8 cellular contexts compared by ENCODE assay signal in genomic region chr10:91923371-91924211, GRCh38. TPM values are rescaled to one million over a fixed set of nuclear protein-coding genes. Genes with fewer than 3 reads are reported as not detected.
DNase-seq lines count a peak whose midpoint lies in the region; ATAC-seq, FAIRE-seq and TF ChIP-seq lines count a peak whose summit lies in the region.

Gene BTAF1 (plus strand): TSS chr10:91923770. CDS start chr10:91924077, 307 bp downstream.

- TF ChIP-seq CTCF in A549 (IDR thresholded peaks at IDR 0.05) (no peak), WERI-Rb-1 (IDR thresholded peaks at IDR 0.05; ENCODE audit: low read depth, low read length) (no peak), mammary epithelial cell (conservative IDR thresholded peaks at IDR 0.05 in 1 of 2, IDR thresholded peaks at IDR 0.05 in 1 of 2; ENCODE audit: extremely low read depth in 1 of 2, insufficient read depth in 1 of 2, low read depth in 1 of 2, low read length in 2 of 2) (no peak), smooth muscle cell (IDR thresholded peaks at IDR 0.05; ENCODE audit: borderline replicate concordance, insufficient read depth, poor library complexity, severe bottlenecking) (no peak)

- no peaks in the 10 kb centered on the region for H4K20me1 ChIP-seq in mammary epithelial cell (ENCODE audit: insufficient read depth, low read length)
- H4K20me1 ChIP-seq in smooth muscle cell (ENCODE audit: low read depth): peaks cover 41% of the 10 kb centered on the region

- TF ChIP-seq RAD21 in A549 (conservative IDR thresholded peaks at IDR 0.05 in 1 of 2, IDR thresholded peaks at IDR 0.05 in 1 of 2): no peak

- peak; percentile 94 for TF ChIP-seq POLR2A in A549 (IDR thresholded peaks at IDR 0.05; ENCODE audit: low read length)
- TF ChIP-seq POLR2A in GM18526 (IDR thresholded peaks at IDR 0.05; ENCODE audit: extremely low read depth, insufficient read length): peak; percentile 95

- dilution Hi-C loops in mammary epithelial cell (cut with HindIII; ENCODE audit: low sequenced_read_pairs): no loop called here

- peak within 1 kb of the TSS; percentile 83 to 94 for H3K27ac ChIP-seq in A549
- peak within 1 kb of the TSS; percentile 90 for H3K27ac ChIP-seq in WERI-Rb-1
- peak within 1 kb of the TSS; percentile 97 for H3K27ac ChIP-seq in mammary epithelial cell (ENCODE audit: insufficient read depth, low read depth, low read length)
- peak within 1 kb of the TSS; percentile 95 for H3K27ac ChIP-seq in smooth muscle cell (ENCODE audit: low read depth)

- no peaks in the 10 kb centered on the region for H3K27me3 ChIP-seq in WERI-Rb-1 (ENCODE audit: insufficient read depth, low read depth, severe bottlenecking)
- no peaks in the 10 kb centered on the region for H3K27me3 ChIP-seq in mammary epithelial cell (ENCODE audit: insufficient read depth, low read length)
- no peaks in the 10 kb centered on the region for H3K27me3 ChIP-seq in smooth muscle cell (ENCODE audit: low read depth)

- peak within 1 kb of the TSS; percentile 96 for H2AFZ ChIP-seq in mammary epithelial cell (ENCODE audit: low read depth, low read length)
- H2AFZ ChIP-seq in smooth muscle cell (ENCODE audit: low read depth): peak within 1 kb of the TSS; percentile 91

- no peaks in the 10 kb centered on the region for H3F3A ChIP-seq in smooth muscle cell (ENCODE audit: low read depth)

- ATAC-seq in A549: peak; percentile 97 to 99
- ATAC-seq in HG03066 (IDR thresholded peaks at IDR 0.05; ENCODE audit: low read depth, unreplicated experiment): peak; percentile 95

- WGBS in A549 (ENCODE audit: missing lambda C conversion rate): under 1% methylated on average over 43 of the region's 65 CpGs
- WGBS in mammary epithelial cell (ENCODE audit: low coverage, missing lambda C conversion rate): 2% methylated on average over 23 of the region's 65 CpGs
- under 1% methylated on average over 64 of the region's 65 CpGs for WGBS in smooth muscle cell (ENCODE audit: low lambda C conversion rate)

- H3K4me3 ChIP-seq in A549 (peak within 1 kb of the TSS; percentile 58), WERI-Rb-1 (ENCODE audit: low read depth, low read length) (peak within 1 kb of the TSS; percentile 100), mammary epithelial cell (replicated peaks in 1 of 3; ENCODE audit: insufficient read depth in 1 of 3, low read depth in 2 of 3, low read length in 3 of 3) (peak within 1 kb of the TSS; percentile 77 to 99 (median 90)), smooth muscle cell (peak within 1 kb of the TSS; percentile 80)

- CTCF ChIA-PET in A549 (lab: Yijun Ruan, JAX): interaction anchor here (0.7 to 2.9 kb wide), 5 partner anchors 11 to 1044 kb away, joined by 3 to 17 read pairs (median 6); partner anchors contain the start of gene FGFBP3
- CTCF ChIA-PET in mammary epithelial cell (lab: Charles Lee; ENCODE audit: low non-redundant PET): no interaction called here

- H3K36me3 ChIP-seq in WERI-Rb-1 (peaks cover 23% of the 10 kb centered on the region), mammary epithelial cell (ENCODE audit: insufficient read depth, low read length) (peaks cover 5% of the 10 kb centered on the region), smooth muscle cell (ENCODE audit: low read depth) (peaks cover 3% of the 10 kb centered on the region)

- intact Hi-C loops in mammary epithelial cell (cut with micrococcal nuclease): no loop called here

- H3K9ac ChIP-seq in mammary epithelial cell (ENCODE audit: insufficient read depth, low read length) (peak within 1 kb of the TSS; percentile 99), smooth muscle cell (ENCODE audit: low read depth) (peak within 1 kb of the TSS; percentile 98)

- peaks cover 50% of the 10 kb centered on the region for H3K79me2 ChIP-seq in mammary epithelial cell (ENCODE audit: insufficient read depth, low read length)
- H3K79me2 ChIP-seq in smooth muscle cell (ENCODE audit: low read depth): peaks cover 49% of the 10 kb centered on the region

- TSS peak; percentile 91 for BruUV-seq in mammary epithelial cell (replicated peaks; lab: Mats Ljungman, UMichigan)

- in situ Hi-C loops in mammary epithelial cell (cut with MboI; ENCODE audit: low sequenced_read_pairs in 2 of 2): no loop called here

- no peaks in the 10 kb centered on the region for H3K9me3 ChIP-seq in A549
- H3K9me3 ChIP-seq in WERI-Rb-1 (ENCODE audit: severe bottlenecking): no peaks in the 10 kb centered on the region
- H3K9me3 ChIP-seq in mammary epithelial cell (replicated peaks; ENCODE audit: insufficient read depth, low read length): no peaks in the 10 kb centered on the region
- H3K9me3 ChIP-seq in smooth muscle cell (replicated peaks; ENCODE audit: low read depth): no peaks in the 10 kb centered on the region

- peak within 1 kb of the TSS; percentile 92 for H3K4me2 ChIP-seq in A549
- peak within 1 kb of the TSS; percentile 88 for H3K4me2 ChIP-seq in mammary epithelial cell (ENCODE audit: insufficient read depth, low read depth, low read length)
- peak within 1 kb of the TSS; percentile 92 for H3K4me2 ChIP-seq in smooth muscle cell

- TF ChIP-seq EP300 in A549 (IDR thresholded peaks at IDR 0.05): no peak

- FAIRE-seq in A549 (lab: Jason Lieb, UNC): no peak

- H3K4me1 ChIP-seq in A549 (peaks cover 14% of the 10 kb centered on the region; the same call in 2 of the 3 replicates), mammary epithelial cell (ENCODE audit: insufficient read depth, low read length) (peaks cover 9% of the 10 kb centered on the region), smooth muscle cell (ENCODE audit: low read depth) (peaks cover 15% of the 10 kb centered on the region)

- DNase-seq in A549 (ENCODE audit: low read depth in 1 of 2, low spot score in 1 of 2): peak; percentile 82 to 96
- peak; percentile 79 for DNase-seq in NCI-H2171 (lab: John Stamatoyannopoulos, UW)
- peak; percentile 93 for DNase-seq in WERI-Rb-1
- DNase-seq in mammary epithelial cell: peak; percentile 92
- peak; percentile 94 for DNase-seq in iPS-NIHi11 (ENCODE audit: low spot score)
- DNase-seq in smooth muscle cell (lab: John Stamatoyannopoulos, UW; ENCODE audit: unreplicated experiment): peak; percentile 60

- POLR2A ChIA-PET in A549 (lab: Yijun Ruan, JAX): interaction anchor here (0.8 to 1.6 kb wide), 17 partner anchors 9 to 760 kb away, joined by 3 to 22 read pairs (median 4); partner anchors contain the start of genes FGFBP3, HECTD2, IDE and TNKS2

TF ChIP-seq in A549, 52 proteins besides CTCF, POLR2A, EP300 and RAD21 (continues in another document):
- peak; percentile 52 for TF ChIP-seq MAFK (IDR thresholded peaks at IDR 0.05; ENCODE audit: partially characterized antibody)
- TF ChIP-seq RFX5 (IDR thresholded peaks at IDR 0.05): peak; percentile 18; the same call in 1 of the 2 replicates
- peak; percentile 60; the same call in 1 of the 2 replicates for TF ChIP-seq ATOH8 (CRISPR knock-in tag; IDR thresholded peaks at IDR 0.05; ENCODE audit: low read depth)
- peak; percentile 91 to 98 for TF ChIP-seq JUN (IDR thresholded peaks at IDR 0.05)
- TF ChIP-seq RARB (CRISPR knock-in tag; IDR thresholded peaks at IDR 0.05): peak; percentile 78
- TF ChIP-seq EHF (CRISPR knock-in tag; IDR thresholded peaks at IDR 0.05): peak; percentile 73; the same call in 1 of the 2 replicates
- TF ChIP-seq, protein P1, sequence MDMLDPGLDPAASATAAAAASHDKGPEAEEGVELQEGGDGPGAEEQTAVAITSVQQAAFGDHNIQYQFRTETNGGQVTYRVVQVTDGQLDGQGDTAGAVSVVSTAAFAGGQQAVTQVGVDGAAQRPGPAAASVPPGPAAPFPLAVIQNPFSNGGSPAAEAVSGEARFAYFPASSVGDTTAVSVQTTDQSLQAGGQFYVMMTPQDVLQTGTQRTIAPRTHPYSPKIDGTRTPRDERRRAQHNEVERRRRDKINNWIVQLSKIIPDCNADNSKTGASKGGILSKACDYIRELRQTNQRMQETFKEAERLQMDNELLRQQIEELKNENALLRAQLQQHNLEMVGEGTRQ (IDR thresholded peaks at IDR 0.05): peak; percentile 27; the same call in 1 of the 2 replicates
- 0 out of 2 replicates have a peak, but pooled peaks have one; percentile 49 for TF ChIP-seq TFCP2L1 (CRISPR knock-in tag; IDR thresholded peaks at IDR 0.05)
- no peak for TF ChIP-seq HEYL (CRISPR knock-in tag; IDR thresholded peaks at IDR 0.05)
- TF ChIP-seq, protein P2, sequence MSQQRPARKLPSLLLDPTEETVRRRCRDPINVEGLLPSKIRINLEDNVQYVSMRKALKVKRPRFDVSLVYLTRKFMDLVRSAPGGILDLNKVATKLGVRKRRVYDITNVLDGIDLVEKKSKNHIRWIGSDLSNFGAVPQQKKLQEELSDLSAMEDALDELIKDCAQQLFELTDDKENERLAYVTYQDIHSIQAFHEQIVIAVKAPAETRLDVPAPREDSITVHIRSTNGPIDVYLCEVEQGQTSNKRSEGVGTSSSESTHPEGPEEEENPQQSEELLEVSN (IDR thresholded peaks at IDR 0.05; ENCODE audit: borderline replicate concordance, low read depth): peak; percentile 86
- peak; percentile 69 for TF ChIP-seq HOXB13 (CRISPR knock-in tag; IDR thresholded peaks at IDR 0.05; ENCODE audit: low read depth)
- 0 out of 2 replicates have a peak, but pooled peaks have one; percentile 70 for TF ChIP-seq ELK1 (IDR thresholded peaks at IDR 0.05; ENCODE audit: low read depth, low read length)

RNA-seq across cellular contexts. Expression of gene BTAF1, which starts in this region (rescaled TPM):
- polyA plus RNA-seq in A549 (2011; rRNA removed): 43.6 and 54.7 TPM in 2 replicates
- polyA plus RNA-seq in A549 (2012; cell fraction: cytosol; rRNA removed): 5.0 and 5.5 TPM in 2 replicates
- 18.0 and 23.6 TPM in 2 replicates for polyA plus RNA-seq in A549 (2012; cell fraction: nucleus; rRNA removed)
- 16.7 to 17.1 TPM (median 17.1 TPM) in 3 replicates for polyA plus RNA-seq in A549 (2017; fragmentation: RNase III; extraction: RNeasy Plus Mini Kit Qiagen cat#74134 plus additional on column Dnase treatment)
- 28.8 and 31.5 TPM in 2 replicates for polyA minus RNA-seq in A549 (2011; rRNA and poly(A)+ RNA removed)
- 10 to 100 TPM; 33.2 to 55.8 TPM for total RNA-seq in mammary epithelial cell
- polyA plus RNA-seq in mammary epithelial cell: 11.9 TPM
- polyA minus RNA-seq in mammary epithelial cell: 26.7 TPM
- 47.3 and 62.8 TPM in 2 replicates for total RNA-seq in smooth muscle cell
- polyA plus RNA-seq in smooth muscle cell: 13.2 and 19.4 TPM in 2 replicates

Comparison
In these comparisons a context has a peak if more than half of its experiments do, and no peak if none do; other contexts are left out.
1. Peak in every context shown above with its lines: DNase-seq, ATAC-seq, H3K4me3 ChIP-seq and H3K27ac ChIP-seq.